Comparison of ENCODE assay signal across 8 cellular contexts in the genomic region with DNA sequence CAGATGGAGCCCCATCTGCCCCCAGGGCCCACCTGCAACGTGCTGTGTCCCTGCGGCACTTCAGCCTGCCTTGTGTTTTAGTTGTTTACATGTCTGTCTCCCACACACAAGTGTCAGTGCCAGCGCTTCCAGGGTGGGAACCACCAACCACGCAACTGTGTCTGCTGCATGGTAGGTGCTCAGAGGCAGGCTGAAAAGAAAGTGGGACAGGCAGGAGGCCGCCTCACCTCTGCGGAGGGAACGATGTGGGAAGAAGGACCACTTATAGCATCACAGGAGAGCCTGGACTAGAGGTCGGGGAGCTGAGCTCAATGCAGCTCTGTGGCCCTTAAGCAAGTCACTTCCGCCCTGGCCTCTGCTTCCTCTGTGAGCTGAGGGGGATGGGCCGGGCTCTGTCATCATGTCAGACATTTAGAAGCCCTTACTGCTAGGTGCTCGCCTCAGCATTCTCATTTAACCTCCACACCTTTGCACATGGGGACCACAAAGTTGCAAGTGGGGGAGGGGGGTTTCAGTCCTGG. TPM values are rescaled to one million over a fixed set of nuclear protein-coding genes. Genes with fewer than 3 reads are reported as not detected.
DNase-seq lines count a peak whose midpoint lies in the region; ATAC-seq and TF ChIP-seq lines count a peak whose summit lies in the region.

No MANE protein-coding gene starts in this region.

- no peak for TF ChIP-seq CTCF in liver (IDR thresholded peaks at IDR 0.05; ENCODE audit: low read depth, low read length, missing input control)
- no peak for TF ChIP-seq CTCF in coronary artery (IDR thresholded peaks at IDR 0.05)

- H3K27me3 ChIP-seq in liver (ENCODE audit: control insufficient read depth in 4 of 4, insufficient read depth in 4 of 4, low read length in 3 of 4), result no peaks in the 10 kb centered on the region

- no peaks in the 10 kb centered on the region for H3K36me3 ChIP-seq in liver (ENCODE audit: control insufficient read depth in 4 of 4, insufficient read depth in 3 of 4, low read depth in 1 of 4, low read length in 3 of 4)

- ATAC-seq in GM18868 (IDR thresholded peaks at IDR 0.05; ENCODE audit: unreplicated experiment), result peak; percentile 52
- ATAC-seq in HG03521 (IDR thresholded peaks at IDR 0.05; ENCODE audit: unreplicated experiment), result no peak

- no peak for TF ChIP-seq RAD21 in liver (IDR thresholded peaks at IDR 0.05)

- peaks cover 0 to 3% (median 0%) of the 10 kb centered on the region in 4 donors for H3K4me1 ChIP-seq in liver (ENCODE audit: control insufficient read depth in 4 of 4, insufficient read depth in 4 of 4, low read length in 3 of 4)

- WGBS in liver, result 74% methylated on average over 11 of the region's 11 CpGs

- no peaks in the 10 kb centered on the region for H3K9me3 ChIP-seq in liver (ENCODE audit: control insufficient read depth in 4 of 4, low read length in 3 of 4)

- no peak overlapping the region for H3K4me3 ChIP-seq in liver (ENCODE audit: low read depth in 1 of 3, low read length in 3 of 3)
- H3K4me3 ChIP-seq in coronary artery, result no peak overlapping the region

- peak overlapping the region in 1 of 2 donors; percentile 12 for H3K9ac ChIP-seq in liver (ENCODE audit: low read depth in 1 of 2, low read length in 2 of 2)

- peak overlapping the region; percentile 42 to 68 for H3K27ac ChIP-seq in liver (ENCODE audit: low read depth in 1 of 2, low read length in 2 of 2)
- H3K27ac ChIP-seq in coronary artery, result peak overlapping the region in 1 of 2 donors; percentile 41

- DNase-seq in RPMI8226, result peak; percentile 56
- peak; percentile 79 for DNase-seq in activated naive CD4-positive, alpha-beta T cell treated with Interleukin-2 at 50 U/mL for 16 hours
- DNase-seq in stimulated activated CD8-positive, alpha-beta memory T cell treated with anti-CD3 and anti-CD28 coated beads, Interleukin-2, amount 100 ng/mL, for 1 hour (ENCODE audit: low read depth in 2 of 2), result peak; percentile 51 to 52
- no peak for DNase-seq in coronary artery (ENCODE audit: low spot score)
- no peak for DNase-seq in GOT3 (lab: John Stamatoyannopoulos, UW)

TF ChIP-seq in liver, 16 proteins besides CTCF, POLR2A, EP300 and RAD21:
- TF ChIP-seq NR2F2 (IDR thresholded peaks at IDR 0.05) (no peak), EGR1 (IDR thresholded peaks at IDR 0.05; ENCODE audit: low read depth in 2 of 2) (no peak)

RNA-seq across cellular contexts. Expression of gene SLC9A1, which starts 17.8 kb away (rescaled TPM):
- 1 to 10 TPM; 1.3 to 3.2 TPM for total RNA-seq in liver
- 1 to 10 TPM; 1.3 to 1.7 TPM for polyA plus RNA-seq in liver

Comparison
In these comparisons a context has a peak if more than half of its experiments do, and no peak if none do; other contexts are left out.
1. DNase-seq: peak in RPMI8226 (single experiment), activated naive CD4-positive, alpha-beta T cell treated with Interleukin-2 at 50 U/mL for 16 hours (single experiment) and stimulated activated CD8-positive, alpha-beta memory T cell treated with anti-CD3 and anti-CD28 coated beads, Interleukin-2, amount 100 ng/mL, for 1 hour (2 of 2); none in coronary artery (single experiment) and GOT3 (single experiment).